In the genomic region with DNA sequence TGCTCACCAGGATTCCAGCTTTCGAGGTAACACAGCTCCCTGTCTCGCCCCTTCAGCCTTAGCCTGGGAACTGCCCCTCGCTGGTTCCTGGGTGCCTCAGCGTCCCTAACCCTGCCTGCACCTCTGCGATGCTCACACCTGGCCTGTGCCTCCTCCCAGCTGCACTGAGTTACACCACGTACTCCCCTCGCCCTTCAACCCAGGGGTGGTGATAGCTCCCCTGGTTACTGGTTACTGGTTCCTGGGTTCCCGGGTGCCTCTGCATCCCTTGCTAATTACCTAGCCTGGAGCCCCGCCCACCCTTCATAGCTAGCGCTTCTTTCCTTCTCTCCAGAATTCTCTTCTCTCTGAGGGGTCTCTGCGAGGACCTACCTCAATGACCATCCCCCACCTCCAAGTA, we compare ENCODE assay signal across 22 cellular contexts.
"Had no signal": no experiment of that assay in that cellular context is flagged by ENCODE, and none has a peak within 500 bp of the region (broad histone marks: within the 10 kb centered on the region; RNA-seq: fewer than 3 reads in every experiment).

No MANE protein-coding gene starts in this region.

- H3K9me3 Mint-ChIP-seq: activated naive CD4-positive, alpha-beta T cell treated with anti-CD3 and anti-CD28 coated beads, Interleukin-2, amount 10 ng/mL, durations not matched to agents 7 days and 5 days; stimulated activated naive CD8-positive, alpha-beta T cell treated with anti-CD3 and anti-CD28 coated beads, Interleukin-15, Interleukin-2, amounts not matched to agents 100 ng/mL and 50 ng/mL, for 24 hours had no signal

- H3K4me1 ChIP-seq: prostate gland had no signal

- H3K9me3 ChIP-seq: body of pancreas, heart right ventricle, lower lobe of right lung, mucosa of descending colon, prostate gland, right atrium auricular region, tibial artery had no signal

- DNase-seq: activated effector memory CD4-positive, alpha-beta T cell treated with Interleukin-2 at 50 U/mL for 16 hours; activated naive CD4-positive, alpha-beta T cell treated with anti-CD3 and anti-CD28 coated beads, Interleukin-2, amount 10 ng/mL, durations not matched to agents 7 days and 5 days; activated T-cell treated with anti-CD3 and anti-CD28 coated beads, Interleukin-2, amount 50 U/mL, for 48 hours; body of pancreas; cortex of kidney; erythroblast; foreskin fibroblast; heart right ventricle; islet precursor cell; left colon; lower lobe of right lung; mesendoderm; stimulated activated CD4-positive, alpha-beta T cell treated with anti-CD3 and anti-CD28 coated beads, Interleukin-12 subunit alpha, Interleukin-12 subunit beta, amount 100 ng/mL, for 4 hours; stimulated activated CD4-positive, alpha-beta T cell treated with anti-CD3 and anti-CD28 coated beads, Interleukin-4, amount 100 ng/mL, for 4 hours; T-helper 9 cell; tibial artery had no signal

- H3K27ac Mint-ChIP-seq: activated naive CD4-positive, alpha-beta T cell treated with anti-CD3 and anti-CD28 coated beads, Interleukin-2, amount 10 ng/mL, durations not matched to agents 7 days and 5 days; stimulated activated naive CD8-positive, alpha-beta T cell treated with anti-CD3 and anti-CD28 coated beads, Interleukin-15, Interleukin-2, amounts not matched to agents 100 ng/mL and 50 ng/mL, for 24 hours had no signal

- H3K4me3 ChIP-seq: body of pancreas, cardiac muscle cell, heart right ventricle, lower lobe of right lung, mucosa of descending colon, prostate gland, right atrium auricular region, tibial artery had no signal

- H3K27me3 ChIP-seq: body of pancreas, cardiac muscle cell, heart right ventricle, right atrium auricular region, tibial artery had no signal

- H3K4me3 Mint-ChIP-seq: activated naive CD4-positive, alpha-beta T cell treated with anti-CD3 and anti-CD28 coated beads, Interleukin-2, amount 10 ng/mL, durations not matched to agents 7 days and 5 days; stimulated activated naive CD8-positive, alpha-beta T cell treated with anti-CD3 and anti-CD28 coated beads, Interleukin-15, Interleukin-2, amounts not matched to agents 100 ng/mL and 50 ng/mL, for 24 hours had no signal

- H3K36me3 ChIP-seq: cardiac muscle cell, prostate gland, right atrium auricular region had no signal

- ATAC-seq: body of pancreas, left colon, lower lobe of right lung, mucosa of descending colon had no signal

- H3K27me3 Mint-ChIP-seq: activated naive CD4-positive, alpha-beta T cell treated with anti-CD3 and anti-CD28 coated beads, Interleukin-2, amount 10 ng/mL, durations not matched to agents 7 days and 5 days; stimulated activated naive CD8-positive, alpha-beta T cell treated with anti-CD3 and anti-CD28 coated beads, Interleukin-15, Interleukin-2, amounts not matched to agents 100 ng/mL and 50 ng/mL, for 24 hours had no signal

- FAIRE-seq: endometrium had no signal

- H3K36me3 Mint-ChIP-seq: activated naive CD4-positive, alpha-beta T cell treated with anti-CD3 and anti-CD28 coated beads, Interleukin-2, amount 10 ng/mL, durations not matched to agents 7 days and 5 days had no signal

- H3K27ac ChIP-seq: body of pancreas, cardiac muscle cell, heart right ventricle, lower lobe of right lung, prostate gland, right atrium auricular region, tibial artery had no signal
